26 cellular contexts compared by ENCODE assay signal in genomic region chr9:95285307-95285706, GRCh38.
"Had no signal": no experiment of that assay in that cellular context is flagged by ENCODE, and none has a peak within 500 bp of the region (broad histone marks: within the 10 kb centered on the region; RNA-seq: fewer than 3 reads in every experiment).

No MANE protein-coding gene starts in this region.

- H3K4me2 ChIP-seq: smooth muscle cell had no signal

- H3K27ac Mint-ChIP-seq: naive thymus-derived CD8-positive, alpha-beta T cell had no signal

- FAIRE-seq: urothelium cell line had no signal

- H3K9ac ChIP-seq: parathyroid adenoma had no signal

- ATAC-seq: left colon; left lung; lower lobe of right lung; naive thymus-derived CD8-positive, alpha-beta T cell; stimulated activated memory B cell treated with anti-CD40 and anti-IgM and Interleukin-4, amounts not matched to agents 10 μg/mL and 1 μg/mL and 100 μg/mL, for 72 hours; upper lobe of right lung had no signal

- H3K4me3 ChIP-seq: left lung, lower lobe of right lung, right atrium auricular region, right lobe of liver, smooth muscle cell, stomach, testis, tibial artery, upper lobe of right lung had no signal

- H3K4me1 Mint-ChIP-seq: neural crest cell had no signal

- H3K4me3 Mint-ChIP-seq: naive thymus-derived CD8-positive, alpha-beta T cell; neural crest cell; stimulated activated memory B cell treated with anti-CD40 and anti-IgM and Interleukin-4, amounts not matched to agents 10 μg/mL and 1 μg/mL and 100 μg/mL, for 72 hours had no signal

- DNase-seq: hippocampal formation; kidney; left colon; left lung; lower lobe of right lung; mammary epithelial cell; mesenchymal stem cell; naive thymus-derived CD8-positive, alpha-beta T cell; nucleus accumbens; stimulated activated CD4-positive, alpha-beta T cell treated with anti-CD3 and anti-CD28 coated beads, Interleukin-1b, Interleukin-23, amount 100 ng/mL, for 48 hours; stimulated activated CD4-positive, alpha-beta T cell treated with anti-CD3 and anti-CD28 coated beads, Interleukin-2, amount 100 ng/mL, for 48 hours; stimulated activated CD4-positive, alpha-beta T cell treated with anti-CD3 and anti-CD28 coated beads, Interleukin-4, amount 100 ng/mL, for 4 hours; stimulated activated CD8-positive, alpha-beta memory T cell treated with anti-CD3 and anti-CD28 coated beads, Interleukin-4, amount 100 ng/mL, for 48 hours; stimulated activated naive CD4-positive, alpha-beta T cell treated with Interleukin-2 at 50 U/mL for 16 hours; stomach; testis; tibial artery; trophoblast cell; upper lobe of right lung had no signal

- H3K79me2 ChIP-seq: parathyroid adenoma had no signal

- H3K27me3 ChIP-seq: left lung, right atrium auricular region, right lobe of liver, stomach, testis, tibial artery, upper lobe of right lung had no signal

- H2AFZ ChIP-seq: parathyroid adenoma had no signal

- H3K27ac ChIP-seq: lower lobe of right lung, parathyroid adenoma, right atrium auricular region, right lobe of liver, stomach, testis, tibial artery, upper lobe of right lung had no signal

- H3K27me3 Mint-ChIP-seq: stimulated activated memory B cell treated with anti-CD40 and anti-IgM and Interleukin-4, amounts not matched to agents 10 μg/mL and 1 μg/mL and 100 μg/mL, for 72 hours had no signal

- H3K4me1 ChIP-seq: left lung, lower lobe of right lung, parathyroid adenoma, right atrium auricular region, testis, tibial artery had no signal

- H3K36me3 ChIP-seq: left lung, lower lobe of right lung, right atrium auricular region, right lobe of liver, stomach, tibial artery, upper lobe of right lung had no signal

- H3K9me3 ChIP-seq: right lobe of liver, testis had no signal
